In genomic region chr15:60729850-60730458, GRCh38 we compare ENCODE assay signal across 17 cellular contexts.
A peak's percentile ranks its signal among the peaks of the same experiment; 100 is the strongest.
DNase-seq lines count a peak whose midpoint lies in the region; ATAC-seq and TF ChIP-seq lines count a peak whose summit lies in the region.
"Had no signal": no experiment of that assay in that cellular context is flagged by ENCODE, and none has a peak within 500 bp of the region (broad histone marks: within the 10 kb centered on the region; RNA-seq: fewer than 3 reads in every experiment).

No MANE protein-coding gene starts in this region.

- H3K36me3 Mint-ChIP-seq in activated CD4-positive, alpha-beta T cell treated with anti-CD3 and anti-CD28 coated beads, Interleukin-2, amount 10 ng/mL, durations not matched to agents 7 days and 5 days (ENCODE audit: low read depth), result peaks cover 7% of the 10 kb centered on the region

- H3K4me3 ChIP-seq in right lobe of liver, result no peak overlapping the region
- H3K4me3 ChIP-seq in MG63, result no peak overlapping the region
- H3K4me3 ChIP-seq: coronary artery, right atrium auricular region, tibial artery had no signal

- intact Hi-C loops in right lobe of liver (cut with DNase I), result no loop called here

- TF ChIP-seq POLR2A in right lobe of liver (IDR thresholded peaks at IDR 0.05), result no peak

- H3K36me3 ChIP-seq in right lobe of liver (no peaks in the 10 kb centered on the region), MG63 (no peaks in the 10 kb centered on the region)
- H3K36me3 ChIP-seq: right atrium auricular region, tibial artery had no signal

- H3K9me3 Mint-ChIP-seq in activated CD4-positive, alpha-beta T cell treated with anti-CD3 and anti-CD28 coated beads, Interleukin-2, amount 10 ng/mL, durations not matched to agents 7 days and 5 days, result peaks cover 19% of the 10 kb centered on the region

- peak; percentile 35 to 38 for DNase-seq in activated CD4-positive, alpha-beta T cell treated with anti-CD3 and anti-CD28 coated beads for 24 hours (ENCODE audit: low read depth in 2 of 2)
- no peak for DNase-seq in activated CD4-positive, alpha-beta T cell treated with anti-CD3 and anti-CD28 coated beads, Interleukin-2, amount 10 ng/mL, durations not matched to agents 7 days and 5 days
- peak; percentile 58 for DNase-seq in activated CD8-positive, alpha-beta memory T cell treated with anti-CD3 and anti-CD28 coated beads, Interleukin-2, amount 50 U/mL, for 48 hours
- DNase-seq in right lobe of liver (no peak), cerebellar nuclear complex (lab: John Stamatoyannopoulos, UW) (no peak), MG63 (no peak)
- peak; percentile 10 for DNase-seq in stimulated activated CD8-positive, alpha-beta memory T cell treated with anti-CD3 and anti-CD28 coated beads, Interleukin-4, amount 100 ng/mL, for 24 hours (ENCODE audit: low read depth)
- DNase-seq: 8988T; activated CD4-positive, CD25-positive, alpha-beta regulatory T cell; anterior cingulate cortex; glutamatergic neuron; NCI-H2081 treated with DMSO at 0.1 percent for 48 hours; NCI-H774; tibial artery had no signal

- WGBS in right lobe of liver (ENCODE audit: insufficient coverage, low coverage, low lambda C conversion rate, missing lambda C conversion rate), result 40% methylated on average over 8 of the region's 8 CpGs

- H3K4me1 Mint-ChIP-seq in activated CD4-positive, alpha-beta T cell treated with anti-CD3 and anti-CD28 coated beads, Interleukin-2, amount 10 ng/mL, durations not matched to agents 7 days and 5 days, result peaks cover 12% of the 10 kb centered on the region

- peak; percentile 65 to 74 (median 68) for ATAC-seq in right lobe of liver
- ATAC-seq in SK-N-SH treated with all-trans-retinoic acid at 6 μM for 48 hours, result no peak

- H3K27me3 ChIP-seq in right lobe of liver (no peaks in the 10 kb centered on the region), MG63 (no peaks in the 10 kb centered on the region)
- H3K27me3 ChIP-seq: right atrium auricular region, tibial artery had no signal

- POLR2A ChIA-PET in activated CD4-positive, alpha-beta T cell treated with anti-CD3 and anti-CD28 coated beads, Interleukin-2, amount 10 ng/mL, durations not matched to agents 7 days and 5 days (lab: Charles Lee), result interaction anchor here (0.6 kb wide), 1 partner anchor 66 kb away, joined by 3 read pairs; no protein-coding TSS in a partner anchor

- TF ChIP-seq CTCF in right lobe of liver (IDR thresholded peaks at IDR 0.05), result no peak

- CTCF ChIA-PET in activated CD4-positive, alpha-beta T cell treated with anti-CD3 and anti-CD28 coated beads, Interleukin-2, amount 10 ng/mL, durations not matched to agents 7 days and 5 days (lab: Charles Lee), result no interaction called here

- no peak overlapping the region for H3K27ac Mint-ChIP-seq in activated CD4-positive, alpha-beta T cell treated with anti-CD3 and anti-CD28 coated beads, Interleukin-2, amount 10 ng/mL, durations not matched to agents 7 days and 5 days

- peaks cover 0 to 6% (median 0%) of the 10 kb centered on the region in 4 donors for H3K9me3 ChIP-seq in right lobe of liver
- H3K9me3 ChIP-seq in MG63, result peaks cover 7% of the 10 kb centered on the region

- H3K27ac ChIP-seq in right lobe of liver, result peak overlapping the region in 1 of 3 donors; percentile 48
- H3K27ac ChIP-seq: coronary artery, right atrium auricular region, tibial artery had no signal

- H3K27me3 Mint-ChIP-seq in activated CD4-positive, alpha-beta T cell treated with anti-CD3 and anti-CD28 coated beads, Interleukin-2, amount 10 ng/mL, durations not matched to agents 7 days and 5 days, result no peaks in the 10 kb centered on the region

- H3K4me1 ChIP-seq in right lobe of liver, result peaks cover 0 to 29% (median 4%) of the 10 kb centered on the region in 4 donors
- H3K4me1 ChIP-seq: right atrium auricular region, tibial artery had no signal

- no peak overlapping the region for H3K4me3 Mint-ChIP-seq in activated CD4-positive, alpha-beta T cell treated with anti-CD3 and anti-CD28 coated beads, Interleukin-2, amount 10 ng/mL, durations not matched to agents 7 days and 5 days

TF ChIP-seq in SK-N-SH treated with all-trans-retinoic acid at 6 μM for 48 hours, 23 proteins besides CTCF, POLR2A, EP300 and RAD21:
- no peak for TF ChIP-seq ZNF565 (CRISPR knock-in tag; conservative IDR thresholded peaks at IDR 0.05; ENCODE audit: low read depth)
- no peak for TF ChIP-seq ISL1 (CRISPR knock-in tag; IDR thresholded peaks at IDR 0.05)
- no peak for TF ChIP-seq CREB5 (CRISPR knock-in tag; IDR thresholded peaks at IDR 0.05; ENCODE audit: low read depth)

Comparison
In these comparisons a context has a peak if more than half of its experiments do, and no peak if none do; other contexts are left out.
1. DNase-seq: peak in activated CD4-positive, alpha-beta T cell treated with anti-CD3 and anti-CD28 coated beads for 24 hours (2 of 2), activated CD8-positive, alpha-beta memory T cell treated with anti-CD3 and anti-CD28 coated beads, Interleukin-2, amount 50 U/mL, for 48 hours (single experiment) and stimulated activated CD8-positive, alpha-beta memory T cell treated with anti-CD3 and anti-CD28 coated beads, Interleukin-4, amount 100 ng/mL, for 24 hours (single experiment); none in activated CD4-positive, alpha-beta T cell treated with anti-CD3 and anti-CD28 coated beads, Interleukin-2, amount 10 ng/mL, durations not matched to agents 7 days and 5 days (single experiment), right lobe of liver (0 of 3), cerebellar nuclear complex (0 of 2) and MG63 (single experiment).